Comparison of ENCODE assay signal across 15 cellular contexts in the genomic region with DNA sequence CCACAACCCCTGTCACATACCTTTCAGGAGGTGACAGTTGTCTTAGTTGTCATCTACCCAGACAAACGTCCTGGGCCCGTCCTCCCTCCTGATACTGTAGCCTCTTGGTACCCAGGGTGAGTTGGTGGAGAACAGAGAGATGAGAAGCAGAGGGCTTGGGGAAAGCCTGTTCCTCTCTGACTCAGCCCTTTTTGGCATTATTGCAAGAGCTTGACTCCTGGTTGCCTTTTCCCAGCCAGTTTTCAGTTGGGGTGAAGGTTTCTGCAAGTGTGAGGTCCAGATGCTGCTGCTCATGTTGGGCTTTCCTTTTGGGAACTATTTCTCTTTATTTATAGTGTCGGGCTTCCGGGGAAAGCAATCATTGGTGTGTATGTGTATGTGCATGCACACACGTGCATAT. TPM values are rescaled to one million over a fixed set of nuclear protein-coding genes. Genes with fewer than 3 reads are reported as not detected.
A peak's percentile ranks its signal among the peaks of the same experiment; 100 is the strongest.
DNase-seq lines count a peak whose midpoint lies in the region; ATAC-seq and TF ChIP-seq lines count a peak whose summit lies in the region.
"Had no signal": no experiment of that assay in that cellular context is flagged by ENCODE, and none has a peak within 500 bp of the region (broad histone marks: within the 10 kb centered on the region; RNA-seq: fewer than 3 reads in every experiment).

No MANE protein-coding gene starts in this region.

- no peak overlapping the region for H3K18ac ChIP-seq in IMR-90 (ENCODE audit: low read depth, low read length)

- H2BK120ac ChIP-seq in IMR-90 (ENCODE audit: low read depth, low read length): no peak overlapping the region

- no CpG with 5 or more reads among the region's 5 CpGs for WGBS in IMR-90 (ENCODE audit: extremely low coverage in 2 of 2, insufficient read length in 1 of 2), 2 experiments

- H3K4ac ChIP-seq in IMR-90 (ENCODE audit: low read depth, low read length): no peak overlapping the region

- TF ChIP-seq CTCF in IMR-90 (conservative IDR thresholded peaks at IDR 0.05; ENCODE audit: low read depth, low read length) (no peak), coronary artery (IDR thresholded peaks at IDR 0.05) (no peak), osteoblast (IDR thresholded peaks at IDR 0.05; ENCODE audit: extremely low read depth, low read depth, low read length) (no peak)

- in situ Hi-C loops in IMR-90 (cut with MboI; ENCODE audit: low sequenced_read_pairs): loop anchor here (5.0 kb wide), 1 partner anchor 95 kb away; no protein-coding TSS in a partner anchor

- H2AFZ ChIP-seq in IMR-90 (replicated peaks; ENCODE audit: low read length, poor library complexity) (no peak overlapping the region), osteoblast (ENCODE audit: low read length) (no peak overlapping the region)

- H3K23ac ChIP-seq in IMR-90 (ENCODE audit: low read depth, low read length): no peak overlapping the region

- peaks cover 57% of the 10 kb centered on the region for H3K36me3 ChIP-seq in IMR-90 (ENCODE audit: control insufficient read depth, insufficient read depth, low read length)
- peaks cover 66% of the 10 kb centered on the region for H3K36me3 ChIP-seq in osteoblast (ENCODE audit: insufficient read depth, low read length)

- peaks cover 4% of the 10 kb centered on the region for H3K79me2 ChIP-seq in osteoblast (ENCODE audit: insufficient read depth, low read length)

- no peak overlapping the region for H2AK9ac ChIP-seq in IMR-90 (replicated peaks; ENCODE audit: low read depth, low read length, poor library complexity)

- H2BK15ac ChIP-seq in IMR-90 (ENCODE audit: low read depth, low read length): no peak overlapping the region

- H3K9ac ChIP-seq in IMR-90 (ENCODE audit: low read depth, low read length): no peak overlapping the region

- H3K4me1 ChIP-seq in IMR-90 (ENCODE audit: control insufficient read depth, insufficient read depth, low read length): no peaks in the 10 kb centered on the region
- peaks cover 16% of the 10 kb centered on the region for H3K4me1 ChIP-seq in osteoblast (ENCODE audit: insufficient read depth, low read length)
- H3K4me1 ChIP-seq: SJCRH30 had no signal

- H3K79me1 ChIP-seq in IMR-90 (ENCODE audit: low read depth in 1 of 2, low read length in 2 of 2): peaks cover 18 to 27% of the 10 kb centered on the region in 2 experiments

- ATAC-seq in IMR-90 (ENCODE audit: low read depth): no peak
- ATAC-seq in HG02610 (IDR thresholded peaks at IDR 0.05; ENCODE audit: unreplicated experiment): no peak
- ATAC-seq: CD8-positive, alpha-beta T cell; HCT116 had no signal

- H3K9me1 ChIP-seq in IMR-90 (ENCODE audit: insufficient read depth, low read length): peaks cover 3% of the 10 kb centered on the region; the same call in 1 of the 2 replicates

- H3K27me3 ChIP-seq in IMR-90 (ENCODE audit: control insufficient read depth, insufficient read depth, low read length): no peaks in the 10 kb centered on the region
- no peaks in the 10 kb centered on the region for H3K27me3 ChIP-seq in osteoblast (ENCODE audit: insufficient read depth, low read length)
- H3K27me3 ChIP-seq: SJCRH30 had no signal

- H3K4me3 ChIP-seq in IMR-90 (ENCODE audit: insufficient read depth, low read depth, low read length) (no peak overlapping the region), coronary artery (no peak overlapping the region), osteoblast (ENCODE audit: insufficient read depth, low read length) (no peak overlapping the region)
- H3K4me3 ChIP-seq: SJCRH30 had no signal

- POLR2A ChIA-PET in IMR-90 (lab: Charles Lee; ENCODE audit: unreplicated experiment): no interaction called here

- CTCF ChIA-PET in IMR-90 (lab: Yijun Ruan, JAX): interaction anchor here (1.2 to 1.5 kb wide), 3 partner anchors 18 to 88 kb away, joined by 4 to 6 read pairs (median 6); a partner anchor contains a TSS

- H3K14ac ChIP-seq in IMR-90 (replicated peaks; ENCODE audit: low read depth, low read length): no peak overlapping the region

- no peak overlapping the region for H4K91ac ChIP-seq in IMR-90 (ENCODE audit: insufficient read depth, low read depth, low read length)

- dilution Hi-C loops in IMR-90 (cut with HindIII; ENCODE audit: low sequenced_read_pairs, unreplicated experiment): no loop called here

- TF ChIP-seq RAD21 in IMR-90 (IDR thresholded peaks at IDR 0.05; ENCODE audit: low read length): no peak

- DNase-seq in AG20443 (ENCODE audit: low spot score) (peak; percentile 50), IMR-90 (peak; percentile 36), coronary artery (ENCODE audit: low spot score) (peak; percentile 29), osteoblast (ENCODE audit: insufficient read length, low spot score, missing footprints) (peak; percentile 68), kidney tubule cell (ENCODE audit: low spot score) (no peak)
- no peak for DNase-seq in stimulated activated CD4-positive, alpha-beta T cell treated with anti-CD3 and anti-CD28 coated beads, Interleukin-1b, Interleukin-23, amount 100 ng/mL, for 48 hours
- DNase-seq: CD8-positive, alpha-beta T cell; Karpas-422; NCI-H187; NCI-H226; NCI-H526; OCI-M1; SJCRH30 had no signal

- BruUV-seq in IMR-90 (replicated peaks; lab: Mats Ljungman, UMichigan): no TSS peak

- H3K56ac ChIP-seq in IMR-90 (ENCODE audit: extremely low read depth, insufficient read depth, low read length): no peak overlapping the region

- no peak overlapping the region for H3K4me2 ChIP-seq in IMR-90 (ENCODE audit: low read depth, low read length)
- no peak overlapping the region for H3K4me2 ChIP-seq in osteoblast (ENCODE audit: insufficient read depth, low read length)

- intact Hi-C loops in IMR-90 (cut with micrococcal nuclease): loop anchor here (5.0 kb wide), 1 partner anchor 280 kb away; no protein-coding TSS in a partner anchor

- H2BK20ac ChIP-seq in IMR-90 (ENCODE audit: low read depth, low read length): no peak overlapping the region

- H3K9me3 ChIP-seq in IMR-90 (ENCODE audit: control insufficient read depth, insufficient read depth, low read length) (no peaks in the 10 kb centered on the region), osteoblast (ENCODE audit: low read depth, low read length) (no peaks in the 10 kb centered on the region)
- H3K9me3 ChIP-seq: SJCRH30 had no signal

- H2AK5ac ChIP-seq in IMR-90 (ENCODE audit: low read depth, low read length): no peak overlapping the region

- H4K20me1 ChIP-seq in IMR-90 (ENCODE audit: insufficient read depth, low read length) (peaks cover 18% of the 10 kb centered on the region), osteoblast (ENCODE audit: insufficient read depth, low read length) (peaks cover 31% of the 10 kb centered on the region)

- no peak overlapping the region for H4K5ac ChIP-seq in IMR-90 (ENCODE audit: low read depth, low read length)

- no peak for TF ChIP-seq POLR2A in IMR-90 (IDR thresholded peaks at IDR 0.05; ENCODE audit: low read depth, low read length)

- H4K8ac ChIP-seq in IMR-90 (ENCODE audit: low read depth in 2 of 2, low read length in 2 of 2): no peak overlapping the region

- H3K27ac ChIP-seq in IMR-90 (ENCODE audit: insufficient read depth, low read length) (no peak overlapping the region), coronary artery (no peak overlapping the region), osteoblast (ENCODE audit: low read depth, low read length) (no peak overlapping the region)
- H3K27ac ChIP-seq: SJCRH30 had no signal

- H2BK5ac ChIP-seq in IMR-90 (ENCODE audit: low read depth, low read length, poor library complexity, severe bottlenecking): no peak overlapping the region

TF ChIP-seq in IMR-90, 13 proteins besides CTCF, POLR2A, EP300 and RAD21 (continues in another document):
- TF ChIP-seq FOS (IDR thresholded peaks at IDR 0.05; ENCODE audit: low read depth, low read length): no peak
- no peak for TF ChIP-seq CHD1 (IDR thresholded peaks at IDR 0.05; ENCODE audit: low read depth, low read length)
- TF ChIP-seq RFX5 (IDR thresholded peaks at IDR 0.05; ENCODE audit: low read depth, low read length): no peak
- TF ChIP-seq, protein P1, sequence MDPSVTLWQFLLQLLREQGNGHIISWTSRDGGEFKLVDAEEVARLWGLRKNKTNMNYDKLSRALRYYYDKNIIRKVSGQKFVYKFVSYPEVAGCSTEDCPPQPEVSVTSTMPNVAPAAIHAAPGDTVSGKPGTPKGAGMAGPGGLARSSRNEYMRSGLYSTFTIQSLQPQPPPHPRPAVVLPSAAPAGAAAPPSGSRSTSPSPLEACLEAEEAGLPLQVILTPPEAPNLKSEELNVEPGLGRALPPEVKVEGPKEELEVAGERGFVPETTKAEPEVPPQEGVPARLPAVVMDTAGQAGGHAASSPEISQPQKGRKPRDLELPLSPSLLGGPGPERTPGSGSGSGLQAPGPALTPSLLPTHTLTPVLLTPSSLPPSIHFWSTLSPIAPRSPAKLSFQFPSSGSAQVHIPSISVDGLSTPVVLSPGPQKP (IDR thresholded peaks at IDR 0.05; ENCODE audit: borderline replicate concordance, low read depth, low read length): no peak
- no peak for TF ChIP-seq NFE2L2 (IDR thresholded peaks at IDR 0.05; ENCODE audit: low read depth, low read length)
- no peak for TF ChIP-seq BHLHE40 (IDR thresholded peaks at IDR 0.05; ENCODE audit: low read depth, low read length)

RNA-seq across cellular contexts. Expression of a gene that starts 2.1 kb away (rescaled TPM):
- 0.28 and 0.36 TPM in 2 replicates for total RNA-seq in IMR-90 (2012; rRNA removed)
- 0.34 and 0.41 TPM in 2 replicates for polyA plus RNA-seq in IMR-90 (2012; rRNA removed)
- 0.24 and 0.25 TPM in 2 replicates for polyA plus RNA-seq in IMR-90 (2012; cell fraction: cytosol; rRNA removed)
- 2.1 and 2.2 TPM in 2 replicates for polyA plus RNA-seq in IMR-90 (2012; cell fraction: nucleus; rRNA removed; ENCODE audit: low replicate concordance)
- 0.72 and 0.88 TPM in 2 replicates for total RNA-seq in osteoblast

RNA-seq across cellular contexts. Expression of a gene that starts 8.7 kb away (rescaled TPM):
- total RNA-seq in IMR-90 (2012; rRNA removed): under 0.01 TPM in 1 of 2 replicates, not detected in the other
- 0.10 and 0.17 TPM in 2 replicates for polyA plus RNA-seq in IMR-90 (2012; rRNA removed)
- polyA plus RNA-seq in IMR-90 (2012; cell fraction: cytosol; rRNA removed): 0.01 and 0.05 TPM in 2 replicates
- polyA plus RNA-seq in IMR-90 (2012; cell fraction: nucleus; rRNA removed; ENCODE audit: low replicate concordance): 0.94 and 1.0 TPM in 2 replicates
- under 0.01 TPM in 1 of 2 replicates, not detected in the other for total RNA-seq in osteoblast

RNA-seq across cellular contexts. Expression of a gene that starts 9.1 kb away (rescaled TPM):
- 72.4 and 92.2 TPM in 2 replicates for total RNA-seq in IMR-90 (2012; rRNA removed)
- polyA plus RNA-seq in IMR-90 (2012; rRNA removed): 89.4 and 100 TPM in 2 replicates
- 47.7 and 75.9 TPM in 2 replicates for polyA plus RNA-seq in IMR-90 (2012; cell fraction: cytosol; rRNA removed)
- polyA plus RNA-seq in IMR-90 (2012; cell fraction: nucleus; rRNA removed; ENCODE audit: low replicate concordance): 17.6 and 50.1 TPM in 2 replicates
- total RNA-seq in osteoblast: 79.9 and 81.1 TPM in 2 replicates

RNA-seq across cellular contexts. Expression of a gene that starts 18.2 kb away (rescaled TPM):
- total RNA-seq in IMR-90 (2012; rRNA removed) (93.9 and 119 TPM in 2 replicates), osteoblast (94.8 and 104 TPM in 2 replicates)
- polyA plus RNA-seq in IMR-90 (2012; rRNA removed): 73.1 and 84.0 TPM in 2 replicates
- 26.2 and 35.4 TPM in 2 replicates for polyA plus RNA-seq in IMR-90 (2012; cell fraction: cytosol; rRNA removed)
- polyA plus RNA-seq in IMR-90 (2012; cell fraction: nucleus; rRNA removed; ENCODE audit: low replicate concordance): 31.7 and 64.5 TPM in 2 replicates

RNA-seq across cellular contexts. Expression of a gene that starts 43.6 kb away (rescaled TPM):
- total RNA-seq in IMR-90 (2012; rRNA removed) (not detected in 2 replicates), osteoblast (0.88 TPM in 1 of 2 replicates, not detected in the other)
- polyA plus RNA-seq in IMR-90 (2012; rRNA removed): not detected in 2 replicates
- not detected in 2 replicates for polyA plus RNA-seq in IMR-90 (2012; cell fraction: cytosol; rRNA removed)
- polyA plus RNA-seq in IMR-90 (2012; cell fraction: nucleus; rRNA removed; ENCODE audit: low replicate concordance): not detected in 2 replicates
- total RNA-seq: CD8-positive, alpha-beta T cell had no signal

Comparison
In these comparisons a context has a peak if more than half of its experiments do, and no peak if none do; other contexts are left out.
1. DNase-seq: peak in AG20443 (single experiment), IMR-90 (single experiment), coronary artery (single experiment) and osteoblast (single experiment); none in stimulated activated CD4-positive, alpha-beta T cell treated with anti-CD3 and anti-CD28 coated beads, Interleukin-1b, Interleukin-23, amount 100 ng/mL, for 48 hours (single experiment) and kidney tubule cell (single experiment).